In genomic region chr11:36540998-36541397, GRCh38 we compare ENCODE assay signal across 8 cellular contexts. TPM values are rescaled to one million over a fixed set of nuclear protein-coding genes. Genes with fewer than 3 reads are reported as not detected.
DNase-seq lines count a peak whose midpoint lies in the region; ATAC-seq and TF ChIP-seq lines count a peak whose summit lies in the region.

No MANE protein-coding gene starts in this region.

- H3K4me3 ChIP-seq in brain microvascular endothelial cell (ENCODE audit: low read depth, low read length), result no peak overlapping the region

- no peaks in the 10 kb centered on the region for H3K36me3 ChIP-seq in brain microvascular endothelial cell (replicated peaks)

- H3K27me3 ChIP-seq in brain microvascular endothelial cell (replicated peaks), result no peaks in the 10 kb centered on the region

- in situ Hi-C loops in brain microvascular endothelial cell (cut with HindIII; ENCODE audit: low pct_ligation_motif_present, low sequenced_read_pairs), result no loop called here

- TF ChIP-seq CTCF in brain microvascular endothelial cell (IDR thresholded peaks at IDR 0.05; ENCODE audit: low read depth, low read length, missing control alignments), result peak; percentile 65

- DNase-seq in EL (peak; percentile 20), NCI-H460 (ENCODE audit: extremely low read depth, low read depth) (peak; percentile 21), brain microvascular endothelial cell (peak; percentile 77), medulla oblongata (ENCODE audit: extremely low spot score) (peak; percentile 64), amniotic stem cell (lab: John Stamatoyannopoulos, UW) (no peak)
- no peak for DNase-seq in NK-92 treated with Interleukin-12 subunit alpha and Interleukin-12 subunit beta, amount 100 ng/mL, for 24 hours (lab: John Stamatoyannopoulos, UW)

- H3K27ac ChIP-seq in brain microvascular endothelial cell, result no peak overlapping the region

- ATAC-seq in GM19328 (IDR thresholded peaks at IDR 0.05; ENCODE audit: unreplicated experiment), result peak; percentile 95
- ATAC-seq in HG03103 (IDR thresholded peaks at IDR 0.05; ENCODE audit: low read depth, unreplicated experiment), result peak; percentile 98

RNA-seq across cellular contexts. Expression of gene RAG1, which starts 26.8 kb away (rescaled TPM):
- 0.12 and 0.17 TPM in 2 replicates for total RNA-seq in NCI-H460 (2014; rRNA removed; shearing (Covaris generic))
- polyA plus RNA-seq in NCI-H460 (2014; cell fraction: nucleus; rRNA removed), result 0.74 TPM in 1 of 2 replicates, not detected in the other

RNA-seq across cellular contexts. Expression of gene TRAF6, which starts 30.9 kb away (rescaled TPM):
- total RNA-seq in NCI-H460 (2014; rRNA removed; shearing (Covaris generic)), result 5.5 and 7.8 TPM in 2 replicates
- 3.3 and 3.4 TPM in 2 replicates for polyA plus RNA-seq in NCI-H460 (2014; cell fraction: nucleus; rRNA removed)

RNA-seq across cellular contexts. Expression of gene IFTAP, which starts 53.3 kb away (rescaled TPM):
- 15.7 and 19.1 TPM in 2 replicates for total RNA-seq in NCI-H460 (2014; rRNA removed; shearing (Covaris generic))
- polyA plus RNA-seq in NCI-H460 (2014; cell fraction: nucleus; rRNA removed), result 5.5 and 9.8 TPM in 2 replicates

RNA-seq across cellular contexts. Expression of gene RAG2, which starts 57.0 kb away (rescaled TPM):
- not detected in 2 replicates for total RNA-seq in NCI-H460 (2014; rRNA removed; shearing (Covaris generic))
- polyA plus RNA-seq in NCI-H460 (2014; cell fraction: nucleus; rRNA removed), result not detected in 2 replicates

Comparison
In these comparisons a context has a peak if more than half of its experiments do, and no peak if none do; other contexts are left out.
1. DNase-seq: peak in EL (single experiment), NCI-H460 (single experiment), brain microvascular endothelial cell (single experiment) and medulla oblongata (single experiment); none in amniotic stem cell (single experiment) and NK-92 treated with Interleukin-12 subunit alpha and Interleukin-12 subunit beta, amount 100 ng/mL, for 24 hours (single experiment).